Comparison of ENCODE assay signal across 7 cellular contexts in genomic region chr11:4610258-4610935, GRCh38. TPM values are rescaled to one million over a fixed set of nuclear protein-coding genes. Genes with fewer than 3 reads are reported as not detected.
A peak's percentile ranks its signal among the peaks of the same experiment; 100 is the strongest.
DNase-seq lines count a peak whose midpoint lies in the region; FAIRE-seq and TF ChIP-seq lines count a peak whose summit lies in the region.
"Had no signal": no experiment of that assay in that cellular context is flagged by ENCODE, and none has a peak within 500 bp of the region (broad histone marks: within the 10 kb centered on the region; RNA-seq: fewer than 3 reads in every experiment).

No MANE protein-coding gene starts in this region.

- H3K4me2 ChIP-seq in DOHH2 (ENCODE audit: low read length), result peak overlapping the region; percentile 24
- peak overlapping the region; percentile 22 for H3K4me2 ChIP-seq in OCI-LY1 (ENCODE audit: low read length)

- FAIRE-seq in kidney (lab: Jason Lieb, UNC), result no peak

- H3K9me2 ChIP-seq in DOHH2 (replicated peaks; ENCODE audit: control insufficient read depth, low read length) (no peaks in the 10 kb centered on the region), OCI-LY1 (ENCODE audit: low read depth, low read length) (no peaks in the 10 kb centered on the region)

- no peaks in the 10 kb centered on the region for H3K27me3 ChIP-seq in DOHH2 (ENCODE audit: control insufficient read depth, low read length)
- H3K27me3 ChIP-seq in OCI-LY1 (ENCODE audit: insufficient read depth, low read length), result no peaks in the 10 kb centered on the region

- no peaks in the 10 kb centered on the region for H3K36me3 ChIP-seq in DOHH2 (ENCODE audit: control insufficient read depth, low read length)
- no peaks in the 10 kb centered on the region for H3K36me3 ChIP-seq in OCI-LY1 (ENCODE audit: insufficient read depth, low read length)
- H3K36me3 ChIP-seq in kidney (ENCODE audit: control insufficient read depth in 1 of 2, insufficient read depth in 2 of 2, low read length in 2 of 2), result no peaks in the 10 kb centered on the region

- H3K9me3 ChIP-seq in DOHH2 (ENCODE audit: control insufficient read depth, insufficient read depth, low read length) (peaks cover 6% of the 10 kb centered on the region; the same call in 1 of the 2 replicates), OCI-LY1 (ENCODE audit: low read length) (no peaks in the 10 kb centered on the region), kidney (ENCODE audit: control insufficient read depth in 1 of 2, low read length in 2 of 2) (no peaks in the 10 kb centered on the region)

- H3F3A ChIP-seq in DOHH2 (ENCODE audit: control insufficient read depth, insufficient read depth) (no peaks in the 10 kb centered on the region), OCI-LY1 (ENCODE audit: insufficient read depth, low read length) (no peaks in the 10 kb centered on the region)

- H3K79me2 ChIP-seq in DOHH2 (ENCODE audit: control insufficient read depth, low read length) (peaks cover 9% of the 10 kb centered on the region), OCI-LY1 (ENCODE audit: insufficient read depth, low read length) (no peaks in the 10 kb centered on the region)

- intact Hi-C loops in kidney (cut with DNase I), result no loop called here

- TF ChIP-seq CTCF in DOHH2 (IDR thresholded peaks at IDR 0.05; ENCODE audit: low read depth, low read length, poor library complexity, severe bottlenecking) (no peak), OCI-LY1 (IDR thresholded peaks at IDR 0.05; ENCODE audit: low read length) (no peak), kidney (IDR thresholded peaks at IDR 0.05; ENCODE audit: borderline replicate concordance, extremely low read depth, insufficient read depth) (no peak)

- DNase-seq in kidney, result no peak
- no peak for DNase-seq in NCI-H1092 (lab: John Stamatoyannopoulos, UW)
- no peak for DNase-seq in NCI-H524 (lab: John Stamatoyannopoulos, UW)
- DNase-seq in stimulated activated CD4-positive, alpha-beta T cell treated with anti-CD3 and anti-CD28 coated beads, Interleukin-4, amount 100 ng/mL, for 1 hour, result no peak
- DNase-seq: NCI-H526 treated with DMSO at 0.1 percent for 48 hours had no signal

- H3K27ac ChIP-seq in DOHH2 (ENCODE audit: low read depth, low read length), result no peak overlapping the region
- H3K27ac ChIP-seq in OCI-LY1 (ENCODE audit: low read depth, low read length, poor library complexity, severe bottlenecking), result no peak overlapping the region
- H3K27ac ChIP-seq in kidney (ENCODE audit: low read depth in 2 of 2, low read length in 2 of 2), result no peak overlapping the region

- H3K9ac ChIP-seq in OCI-LY1 (ENCODE audit: low read length) (no peak overlapping the region), kidney (ENCODE audit: low read length in 2 of 2) (no peak overlapping the region)

- H2AFZ ChIP-seq in OCI-LY1 (ENCODE audit: low read length), result peak overlapping the region; percentile 99

- no peaks in the 10 kb centered on the region for H4K20me1 ChIP-seq in DOHH2 (ENCODE audit: control insufficient read depth, insufficient read depth, low read depth, low read length)
- no peaks in the 10 kb centered on the region for H4K20me1 ChIP-seq in OCI-LY1 (ENCODE audit: insufficient read depth, low read length)

- peaks cover 19% of the 10 kb centered on the region for H3K4me1 ChIP-seq in DOHH2 (ENCODE audit: control insufficient read depth, low read length)
- peaks cover 23% of the 10 kb centered on the region for H3K4me1 ChIP-seq in OCI-LY1 (ENCODE audit: insufficient read depth, low read length, severe bottlenecking)
- peaks cover 0 to 5% of the 10 kb centered on the region in 2 donors for H3K4me1 ChIP-seq in kidney (ENCODE audit: control insufficient read depth in 1 of 2, insufficient read depth in 1 of 2, low read depth in 1 of 2, low read length in 2 of 2)

- no peak overlapping the region for H3K4me3 ChIP-seq in DOHH2 (ENCODE audit: low read length)
- no peak overlapping the region for H3K4me3 ChIP-seq in OCI-LY1 (ENCODE audit: low read depth, low read length, poor library complexity, severe bottlenecking)
- peak overlapping the region; percentile 4 to 17 for H3K4me3 ChIP-seq in kidney (ENCODE audit: low read length in 2 of 2)

RNA-seq across cellular contexts. Expression of gene TRIM68, which starts 2.4 kb away (rescaled TPM):
- total RNA-seq in kidney, result 18.3 TPM
- polyA plus RNA-seq in kidney (ENCODE audit: insufficient read depth, low read depth, low replicate concordance), result 11.3 TPM

RNA-seq across cellular contexts. Expression of gene OR52I1, which starts 16.6 kb away (rescaled TPM):
- not detected for total RNA-seq in kidney
- not detected for polyA plus RNA-seq in kidney (ENCODE audit: insufficient read depth, low read depth, low replicate concordance)

RNA-seq across cellular contexts. Expression of gene OR51D1, which starts 26.9 kb away (rescaled TPM):
- not detected for total RNA-seq in kidney
- polyA plus RNA-seq in kidney (ENCODE audit: insufficient read depth, low read depth, low replicate concordance), result not detected

RNA-seq across cellular contexts. Expression of gene OR52I2, which starts 28.9 kb away (rescaled TPM):
- not detected for total RNA-seq in kidney
- not detected for polyA plus RNA-seq in kidney (ENCODE audit: insufficient read depth, low read depth, low replicate concordance)

RNA-seq across cellular contexts. Expression of gene OR51E1, which starts 33.4 kb away (rescaled TPM):
- total RNA-seq in kidney, result 1.4 TPM
- polyA plus RNA-seq in kidney (ENCODE audit: insufficient read depth, low read depth, low replicate concordance), result 1.7 TPM

Comparison
In these comparisons a context has a peak if more than half of its experiments do, and no peak if none do; other contexts are left out.
1. H3K4me3 ChIP-seq: peak in kidney (2 of 2); none in DOHH2 (single experiment) and OCI-LY1 (single experiment).